ENCODE assay signal across 14 cellular contexts in genomic region chr5:71925608-71926091, GRCh38.
DNase-seq lines count a peak whose midpoint lies in the region; ATAC-seq and TF ChIP-seq lines count a peak whose summit lies in the region.
"Had no signal": no experiment of that assay in that cellular context is flagged by ENCODE, and none has a peak within 500 bp of the region (broad histone marks: within the 10 kb centered on the region; RNA-seq: fewer than 3 reads in every experiment).

No MANE protein-coding gene starts in this region.

- CTCF ChIA-PET in Calu3 (lab: Charles Lee), result interaction anchor here (1.4 kb wide), 1 partner anchor 38 kb away, joined by 3 read pairs; no protein-coding TSS in a partner anchor

- H3K4me1 ChIP-seq in muscle layer of colon (ENCODE audit: insufficient read depth, low read length), result peaks cover 23% of the 10 kb centered on the region
- H3K4me1 ChIP-seq: BE2C, parathyroid adenoma had no signal

- H3K9me3 Mint-ChIP-seq in Calu3 (ENCODE audit: low read depth, unreplicated experiment), result no peaks in the 10 kb centered on the region

- peaks cover 44% of the 10 kb centered on the region for H3K4me1 Mint-ChIP-seq in Calu3 (ENCODE audit: low read depth, unreplicated experiment)

- no peak for ATAC-seq in GM18498 (IDR thresholded peaks at IDR 0.05; ENCODE audit: unreplicated experiment)

- TF ChIP-seq CTCF in Calu3 (IDR thresholded peaks at IDR 0.05; ENCODE audit: unreplicated experiment), result no peak

- H3K4me3 ChIP-seq in muscle layer of colon (ENCODE audit: low read depth in 1 of 2, low read length in 2 of 2), result no peak overlapping the region

- H3K36me3 Mint-ChIP-seq in Calu3 (ENCODE audit: insufficient read depth, unreplicated experiment), result peaks cover 6% of the 10 kb centered on the region

- intact Hi-C loops in Calu3 (cut with micrococcal nuclease; ENCODE audit: unreplicated experiment), result no loop called here

- H3K9me3 ChIP-seq in muscle layer of colon (ENCODE audit: low read length), result no peaks in the 10 kb centered on the region
- H3K9me3 ChIP-seq: BE2C had no signal

- no TSS peak for BruUV-seq in Calu3 (replicated peaks; lab: Mats Ljungman, UMichigan)

- H3K27ac ChIP-seq in muscle layer of colon (ENCODE audit: low read depth, low read length), result peak overlapping the region; percentile 27
- H3K27ac ChIP-seq: parathyroid adenoma had no signal

- H3K27me3 Mint-ChIP-seq in Calu3 (ENCODE audit: unreplicated experiment), result no peaks in the 10 kb centered on the region

- no peak overlapping the region for H3K4me3 Mint-ChIP-seq in Calu3 (ENCODE audit: low read depth, unreplicated experiment)

- no peaks in the 10 kb centered on the region for H3K27me3 ChIP-seq in muscle layer of colon (ENCODE audit: control insufficient read depth in 1 of 2, insufficient read depth in 2 of 2, low read length in 2 of 2)
- H3K27me3 ChIP-seq: BE2C had no signal

- no peak overlapping the region for H3K9ac ChIP-seq in muscle layer of colon (ENCODE audit: low read length)
- H3K9ac ChIP-seq: parathyroid adenoma had no signal

- H3K27ac Mint-ChIP-seq in Calu3 (ENCODE audit: unreplicated experiment), result peak overlapping the region; percentile 96

- DNase-seq in Calu3, result no peak
- peak; percentile 55 for DNase-seq in NCI-H2029 treated with DMSO at 0.1 percent for 48 hours (lab: John Stamatoyannopoulos, UW)
- peak; percentile 52 for DNase-seq in dedifferentiated amniotic fluid mesenchymal stem cell (ENCODE audit: extremely low spot score)
- DNase-seq in GM19238 (ENCODE audit: insufficient read length, low spot score), result no peak
- DNase-seq in activated CD4-positive, alpha-beta T cell treated with anti-CD3 and anti-CD28 coated beads for 48 hours, result no peak
- DNase-seq in NCI-H1048 (lab: John Stamatoyannopoulos, UW), result no peak
- DNase-seq: activated CD8-positive, alpha-beta memory T cell treated with anti-CD3 and anti-CD28 coated beads for 24 hours; activated gamma-delta T cell treated with Interleukin-2 at 50 U/mL for 16 hours; BE2C; cerebellar nuclear complex; NCI-H526 had no signal

- no peaks in the 10 kb centered on the region for H3K36me3 ChIP-seq in muscle layer of colon (ENCODE audit: insufficient read depth, low read length)
- H3K36me3 ChIP-seq: BE2C had no signal

Comparison
In these comparisons a context has a peak if more than half of its experiments do, and no peak if none do; other contexts are left out.
1. DNase-seq: peak in NCI-H2029 treated with DMSO at 0.1 percent for 48 hours (single experiment) and dedifferentiated amniotic fluid mesenchymal stem cell (single experiment); none in Calu3 (single experiment), GM19238 (single experiment), activated CD4-positive, alpha-beta T cell treated with anti-CD3 and anti-CD28 coated beads for 48 hours (single experiment) and NCI-H1048 (single experiment).